In genomic region chr15:88465633-88466219, GRCh38 we compare ENCODE assay signal across 9 cellular contexts. TPM values are rescaled to one million over a fixed set of nuclear protein-coding genes. Genes with fewer than 3 reads are reported as not detected.
DNase-seq lines count a peak whose midpoint lies in the region; FAIRE-seq and TF ChIP-seq lines count a peak whose summit lies in the region.
"Had no signal": no experiment of that assay in that cellular context is flagged by ENCODE, and none has a peak within 500 bp of the region (broad histone marks: within the 10 kb centered on the region; RNA-seq: fewer than 3 reads in every experiment).

No MANE protein-coding gene starts in this region.

- H3K9me2 ChIP-seq in Karpas-422 (replicated peaks; ENCODE audit: insufficient read depth, low read length): no peaks in the 10 kb centered on the region

- H3K4me3 Mint-ChIP-seq in Caco-2 (ENCODE audit: unreplicated experiment): peak overlapping the region; percentile 96
- peak overlapping the region; percentile 93 for H3K4me3 Mint-ChIP-seq in astrocyte (ENCODE audit: unreplicated experiment)
- H3K4me3 Mint-ChIP-seq in mesothelial cell of epicardium: peak overlapping the region; percentile 95

- no peak overlapping the region for H3K27ac ChIP-seq in Karpas-422 (ENCODE audit: low read length)
- H3K27ac ChIP-seq in astrocyte (ENCODE audit: low read depth, low read length): peak overlapping the region; percentile 93

- TF ChIP-seq CTCF in Caco-2 (IDR thresholded peaks at IDR 0.05; ENCODE audit: insufficient read depth in 1 of 2, low read depth in 1 of 2, low read length in 1 of 2, severe bottlenecking in 1 of 2, unreplicated experiment in 1 of 2): no peak
- no peak for TF ChIP-seq CTCF in astrocyte (IDR thresholded peaks at IDR 0.05; ENCODE audit: insufficient read depth, low read depth, low read length)
- TF ChIP-seq CTCF in mesothelial cell of epicardium (IDR thresholded peaks at IDR 0.05; ENCODE audit: unreplicated experiment): no peak

- H3K9ac ChIP-seq in Karpas-422 (ENCODE audit: low read length) (peak overlapping the region; percentile 81), astrocyte (ENCODE audit: low read length) (peak overlapping the region; percentile 87)

- H3K36me3 ChIP-seq in Caco-2 (ENCODE audit: control insufficient read depth, insufficient read depth, low read length): no peaks in the 10 kb centered on the region
- peaks cover 29% of the 10 kb centered on the region; the same call in 1 of the 2 replicates for H3K36me3 ChIP-seq in Karpas-422 (ENCODE audit: insufficient read depth, low read length)
- H3K36me3 ChIP-seq in astrocyte (ENCODE audit: insufficient read depth, low read length): peaks cover 16% of the 10 kb centered on the region

- H3K27ac Mint-ChIP-seq in Caco-2 (ENCODE audit: unreplicated experiment): no peak overlapping the region
- H3K27ac Mint-ChIP-seq in astrocyte (ENCODE audit: unreplicated experiment): peak overlapping the region; percentile 2
- no peak overlapping the region for H3K27ac Mint-ChIP-seq in mesothelial cell of epicardium

- H3K4me3 ChIP-seq in Caco-2 (ENCODE audit: low read depth, low read length): no peak overlapping the region
- peak overlapping the region; percentile 74 for H3K4me3 ChIP-seq in Karpas-422 (ENCODE audit: low read length)
- peak overlapping the region; percentile 98 for H3K4me3 ChIP-seq in astrocyte (ENCODE audit: insufficient read depth, low read depth, low read length)

- no TSS peak for BruUV-seq in Caco-2 (replicated peaks; lab: Mats Ljungman, UMichigan)

- no peaks in the 10 kb centered on the region for H3K9me3 Mint-ChIP-seq in Caco-2 (ENCODE audit: unreplicated experiment)
- no peaks in the 10 kb centered on the region for H3K9me3 Mint-ChIP-seq in astrocyte (ENCODE audit: unreplicated experiment)
- H3K9me3 Mint-ChIP-seq in mesothelial cell of epicardium: no peaks in the 10 kb centered on the region

- H3K79me2 ChIP-seq in Karpas-422 (ENCODE audit: low read length): peaks cover 59% of the 10 kb centered on the region
- peaks cover 47% of the 10 kb centered on the region for H3K79me2 ChIP-seq in astrocyte (ENCODE audit: insufficient read depth, low read length)

- H3K27me3 Mint-ChIP-seq in Caco-2 (ENCODE audit: insufficient read depth, unreplicated experiment) (no peaks in the 10 kb centered on the region), astrocyte (ENCODE audit: low read depth, unreplicated experiment) (no peaks in the 10 kb centered on the region), mesothelial cell of epicardium (ENCODE audit: low read depth) (no peaks in the 10 kb centered on the region)

- no peaks in the 10 kb centered on the region for H3K27me3 ChIP-seq in Caco-2 (replicated peaks; ENCODE audit: control insufficient read depth, insufficient read depth, low read length)
- no peaks in the 10 kb centered on the region for H3K27me3 ChIP-seq in Karpas-422 (ENCODE audit: low read length)
- no peaks in the 10 kb centered on the region for H3K27me3 ChIP-seq in astrocyte (ENCODE audit: insufficient read depth, low read length)
- H3K27me3 ChIP-seq: tibial nerve had no signal

- no peak for FAIRE-seq in astrocyte (lab: Jason Lieb, UNC)

- H3K36me3 Mint-ChIP-seq in Caco-2 (ENCODE audit: insufficient read depth, unreplicated experiment): peaks cover 45% of the 10 kb centered on the region
- H3K36me3 Mint-ChIP-seq in astrocyte (ENCODE audit: low read depth, unreplicated experiment): no peaks in the 10 kb centered on the region
- H3K36me3 Mint-ChIP-seq in mesothelial cell of epicardium: peaks cover 8% of the 10 kb centered on the region

- POLR2A ChIA-PET in Caco-2 (lab: Charles Lee): no interaction called here

- H2AFZ ChIP-seq in Karpas-422 (ENCODE audit: low read length): no peak overlapping the region
- no peak overlapping the region for H2AFZ ChIP-seq in astrocyte (ENCODE audit: low read depth, low read length)

- H3K4me2 ChIP-seq in Karpas-422 (ENCODE audit: low read depth, low read length, poor library complexity, severe bottlenecking) (peak overlapping the region; percentile 82), astrocyte (ENCODE audit: low read length) (peak overlapping the region; percentile 99)

- H4K20me1 ChIP-seq in Karpas-422 (ENCODE audit: insufficient read depth, low read depth, low read length) (no peaks in the 10 kb centered on the region), astrocyte (ENCODE audit: insufficient read depth, low read length) (no peaks in the 10 kb centered on the region)

- DNase-seq in Caco-2 (peak in 1 of 2 experiments; percentile 42), Karpas-422 (no peak), astrocyte (ENCODE audit: low read depth) (peak; percentile 12), mesothelial cell of epicardium (ENCODE audit: low spot score in 2 of 2, unreplicated experiment in 2 of 2) (no peak), activated gamma-delta T cell treated with Interleukin-2 at 50 U/mL for 16 hours (no peak), DMS153 treated with DMSO at 0.1 percent for 48 hours (lab: John Stamatoyannopoulos, UW; ENCODE audit: unreplicated experiment) (no peak), T1000 (lab: John Stamatoyannopoulos, UW) (no peak), cerebellar cortex (ENCODE audit: low spot score) (no peak)

- H3K4me1 Mint-ChIP-seq in Caco-2 (ENCODE audit: low read depth, unreplicated experiment) (peaks cover 6% of the 10 kb centered on the region), astrocyte (ENCODE audit: low read depth, unreplicated experiment) (peaks cover 29% of the 10 kb centered on the region), mesothelial cell of epicardium (peaks cover 17% of the 10 kb centered on the region)

- intact Hi-C loops in Caco-2 (cut with micrococcal nuclease; ENCODE audit: unreplicated experiment): loop anchor here (5.0 kb wide), 1 partner anchor 82 kb away; the partner anchor contains the start of gene DET1

- no peaks in the 10 kb centered on the region for H3K9me3 ChIP-seq in Caco-2
- no peaks in the 10 kb centered on the region for H3K9me3 ChIP-seq in Karpas-422 (ENCODE audit: low read length)
- no peaks in the 10 kb centered on the region for H3K9me3 ChIP-seq in astrocyte (ENCODE audit: insufficient read depth, low read depth, low read length)
- H3K9me3 ChIP-seq: tibial nerve had no signal

- CTCF ChIA-PET in Caco-2 (lab: Charles Lee): no interaction called here

- H3K4me1 ChIP-seq in Caco-2 (peaks cover 6% of the 10 kb centered on the region), Karpas-422 (ENCODE audit: low read length) (peaks cover 27% of the 10 kb centered on the region), astrocyte (ENCODE audit: insufficient read depth, low read length) (peaks cover 18% of the 10 kb centered on the region)

RNA-seq across cellular contexts. Expression of gene MRPL46, which starts 1.5 kb away (rescaled TPM):
- total RNA-seq in Caco-2 (2022) (44.5 and 46.5 TPM in 2 replicates), astrocyte (24.3 and 24.6 TPM in 2 replicates), mesothelial cell of epicardium (18.6 to 19.2 TPM (median 18.9 TPM) in 3 replicates)
- total RNA-seq in Karpas-422 (2014; rRNA removed; shearing (Covaris generic); ENCODE audit: low replicate concordance): 23.0 and 26.6 TPM in 2 replicates

RNA-seq across cellular contexts. Expression of gene MRPS11, which starts 1.8 kb away (rescaled TPM):
- 48.4 and 50.2 TPM in 2 replicates for total RNA-seq in Caco-2 (2022)
- 48.8 TPM in 2 replicates for total RNA-seq in Karpas-422 (2014; rRNA removed; shearing (Covaris generic); ENCODE audit: low replicate concordance)
- 49.5 and 50.7 TPM in 2 replicates for total RNA-seq in astrocyte
- total RNA-seq in mesothelial cell of epicardium: 31.2 to 38.9 TPM (median 33.1 TPM) in 3 replicates
